ENCODE assay signal across 8 cellular contexts in the genomic region with DNA sequence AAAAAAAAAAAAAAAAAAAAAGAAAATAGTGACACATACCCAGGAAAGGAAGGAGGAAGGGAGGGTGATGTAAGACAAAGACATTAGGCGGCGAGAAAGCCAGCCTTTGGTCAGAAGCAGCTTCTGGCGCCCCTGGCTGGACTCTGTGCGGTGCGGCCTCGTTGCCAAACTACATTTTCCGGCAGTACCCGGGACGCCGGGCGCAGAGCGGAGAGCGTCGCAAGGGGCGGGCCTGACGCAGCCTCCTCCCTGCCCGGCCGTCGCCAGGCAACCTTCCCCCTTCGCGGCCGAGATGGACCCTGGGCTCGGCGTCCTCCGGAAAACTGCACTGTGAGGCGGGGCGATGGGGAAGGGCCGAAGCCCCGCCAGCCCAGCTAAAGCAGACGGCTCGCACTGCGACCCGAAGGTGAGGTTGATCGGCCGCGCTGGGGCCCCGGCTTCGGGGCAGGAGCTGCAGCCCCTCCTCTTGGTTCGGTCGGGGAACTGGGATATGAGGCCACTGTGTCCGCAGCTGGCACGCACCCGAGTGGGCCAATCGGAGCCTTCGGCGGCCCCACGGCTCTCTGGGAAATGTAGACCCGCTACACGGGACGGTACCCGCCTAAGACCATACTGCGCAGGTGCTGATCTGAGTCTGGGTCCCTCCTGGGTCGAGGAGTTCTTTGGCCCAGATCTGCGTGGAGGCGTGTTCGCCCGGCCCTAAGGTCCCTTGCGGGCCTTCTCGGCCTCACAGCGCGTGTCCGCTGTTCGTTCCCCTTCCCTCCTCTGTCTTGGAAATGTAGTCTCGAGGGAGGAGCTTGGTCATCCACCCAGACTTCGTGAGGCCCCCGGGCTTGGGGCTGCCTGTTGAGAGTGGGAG. TPM values are rescaled to one million over a fixed set of nuclear protein-coding genes. Genes with fewer than 3 reads are reported as not detected.
DNase-seq lines count a peak whose midpoint lies in the region; ATAC-seq and TF ChIP-seq lines count a peak whose summit lies in the region.

No MANE protein-coding gene starts in this region.

- peak overlapping the region; percentile 94 for H3K27ac Mint-ChIP-seq in dendritic cell treated with granulocyte-macrophage colony-stimulating factor and Interleukin-4, amounts not matched to agents 40 ng/mL and 50 ng/mL, for 4 days

- ATAC-seq in HG03378 (IDR thresholded peaks at IDR 0.05; ENCODE audit: unreplicated experiment) (peak; percentile 37), lower lobe of right lung (peak; percentile 80 to 81)

- peaks cover 3% of the 10 kb centered on the region for H3K79me2 ChIP-seq in ACC112 (ENCODE audit: control insufficient read depth, insufficient read depth, low read length, unreplicated experiment)

- no peaks in the 10 kb centered on the region for H3K9me3 Mint-ChIP-seq in dendritic cell treated with granulocyte-macrophage colony-stimulating factor and Interleukin-4, amounts not matched to agents 40 ng/mL and 50 ng/mL, for 4 days

- H3K27me3 Mint-ChIP-seq in dendritic cell treated with granulocyte-macrophage colony-stimulating factor and Interleukin-4, amounts not matched to agents 40 ng/mL and 50 ng/mL, for 4 days = no peaks in the 10 kb centered on the region

- no peaks in the 10 kb centered on the region for H3K9me3 ChIP-seq in lower lobe of right lung

- no peak for TF ChIP-seq CTCF in lower lobe of right lung (IDR thresholded peaks at IDR 0.05)

- DNase-seq in activated CD4-positive, alpha-beta T cell treated with anti-CD3 and anti-CD28 coated beads for 1 hour = peak; percentile 57
- DNase-seq in lower lobe of right lung (peak; percentile 93), GOT3 (lab: John Stamatoyannopoulos, UW) (no peak)
- peak; percentile 61 for DNase-seq in stimulated activated CD8-positive, alpha-beta memory T cell treated with anti-CD3 and anti-CD28 coated beads, Interleukin-12 subunit alpha, Interleukin-12 subunit beta, amount 100 ng/mL, for 24 hours (ENCODE audit: extremely low read depth)

- H3K4me1 ChIP-seq in ACC112 (ENCODE audit: control insufficient read depth, insufficient read depth, low read length, unreplicated experiment) = peaks cover 8% of the 10 kb centered on the region
- H3K4me1 ChIP-seq in lower lobe of right lung = peaks cover 26% of the 10 kb centered on the region

- H3K4me3 ChIP-seq in ACC112 (ENCODE audit: low read depth, low read length) (peak overlapping the region; percentile 83), lower lobe of right lung (peak overlapping the region; percentile 98)

- no peaks in the 10 kb centered on the region for H3K36me3 ChIP-seq in ACC112 (ENCODE audit: insufficient read depth, low read length)
- H3K36me3 ChIP-seq in lower lobe of right lung = peaks cover 7% of the 10 kb centered on the region

- H3K4me1 Mint-ChIP-seq in dendritic cell treated with granulocyte-macrophage colony-stimulating factor and Interleukin-4, amounts not matched to agents 40 ng/mL and 50 ng/mL, for 4 days (ENCODE audit: low read depth) = peaks cover 53% of the 10 kb centered on the region

- H3K27ac ChIP-seq in ACC112 (ENCODE audit: low read depth, low read length) (peak overlapping the region; percentile 93), lower lobe of right lung (peak overlapping the region; percentile 97)

- intact Hi-C loops in dendritic cell treated with granulocyte-macrophage colony-stimulating factor and Interleukin-4, amounts not matched to agents 40 ng/mL and 50 ng/mL, for 4 days (cut with micrococcal nuclease) = no loop called here
- intact Hi-C loops in lower lobe of right lung (cut with DNase I) = no loop called here

- peak overlapping the region; percentile 94 for H3K4me3 Mint-ChIP-seq in dendritic cell treated with granulocyte-macrophage colony-stimulating factor and Interleukin-4, amounts not matched to agents 40 ng/mL and 50 ng/mL, for 4 days

- TF ChIP-seq POLR2A in GM19099 (IDR thresholded peaks at IDR 0.05; ENCODE audit: extremely low read depth, insufficient read length, low read depth) = peak; percentile 82

- H3K36me3 Mint-ChIP-seq in dendritic cell treated with granulocyte-macrophage colony-stimulating factor and Interleukin-4, amounts not matched to agents 40 ng/mL and 50 ng/mL, for 4 days (ENCODE audit: low read depth) = peaks cover 54% of the 10 kb centered on the region

- H2AFZ ChIP-seq in ACC112 (ENCODE audit: low read length, unreplicated experiment) = no peak overlapping the region

- H3K27me3 ChIP-seq in ACC112 (ENCODE audit: insufficient read depth, low read length) (no peaks in the 10 kb centered on the region), lower lobe of right lung (ENCODE audit: low read depth) (no peaks in the 10 kb centered on the region)

RNA-seq across cellular contexts. Expression of a gene that starts 2.3 kb away (rescaled TPM):
- 50.7 TPM for total RNA-seq in lower lobe of right lung

RNA-seq across cellular contexts. Expression of a gene that starts 17.0 kb away (rescaled TPM):
- total RNA-seq in lower lobe of right lung = 50.4 TPM

RNA-seq across cellular contexts. Expression of a gene that starts 20.5 kb away (rescaled TPM):
- 104 TPM for total RNA-seq in lower lobe of right lung

RNA-seq across cellular contexts. Expression of a gene that starts 31.5 kb away (rescaled TPM):
- 233 TPM for total RNA-seq in lower lobe of right lung

RNA-seq across cellular contexts. Expression of a gene that starts 55.8 kb away (rescaled TPM):
- 14.1 TPM for total RNA-seq in lower lobe of right lung
